Comparison of ENCODE assay signal across 18 cellular contexts in the genomic region with DNA sequence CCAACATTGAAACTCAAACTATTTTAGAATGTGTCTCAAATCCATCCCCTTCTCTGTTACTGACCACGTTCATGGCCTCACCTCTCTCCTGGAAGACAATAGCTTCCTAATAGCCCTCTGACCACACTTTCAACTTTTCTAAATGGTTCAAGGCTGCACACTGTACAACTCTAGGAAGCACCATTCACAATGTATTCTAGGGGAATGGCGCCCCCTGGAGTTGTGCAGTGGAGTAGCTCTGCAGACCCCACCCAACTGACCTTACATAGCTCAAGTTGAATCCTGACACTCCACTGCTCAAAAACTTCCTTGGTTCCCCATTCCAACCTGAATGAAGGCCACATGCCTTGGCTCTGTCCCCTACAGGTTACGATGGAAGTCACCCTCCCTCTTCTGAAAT.
A peak's percentile ranks its signal among the peaks of the same experiment; 100 is the strongest.
DNase-seq lines count a peak whose midpoint lies in the region; ATAC-seq and TF ChIP-seq lines count a peak whose summit lies in the region.
"Had no signal": no experiment of that assay in that cellular context is flagged by ENCODE, and none has a peak within 500 bp of the region (broad histone marks: within the 10 kb centered on the region; RNA-seq: fewer than 3 reads in every experiment).

No MANE protein-coding gene starts in this region.

- H3K9me3 ChIP-seq in cardiac muscle cell (ENCODE audit: low read depth) (no peaks in the 10 kb centered on the region), PC-3 (ENCODE audit: low read length) (no peaks in the 10 kb centered on the region)
- H3K9me3 ChIP-seq: ovary, tibial nerve had no signal

- H3K9me2 ChIP-seq in PC-3 (replicated peaks; ENCODE audit: low read length): no peaks in the 10 kb centered on the region

- H2AFZ ChIP-seq in PC-3 (ENCODE audit: low read length): no peak overlapping the region

- H3K79me2 ChIP-seq in PC-3 (ENCODE audit: low read length): no peaks in the 10 kb centered on the region

- peaks cover 0 to 2% of the 10 kb centered on the region in 2 donors for H3K27me3 Mint-ChIP-seq in natural killer cell (ENCODE audit: low read depth in 2 of 2)

- no peaks in the 10 kb centered on the region for H3K4me1 Mint-ChIP-seq in natural killer cell

- DNase-seq in cardiac muscle cell (ENCODE audit: low read depth in 1 of 2, low spot score in 1 of 2) (no peak), Right ventricle myocardium superior (no peak), PC-3 (no peak), fibroblast of pulmonary artery (ENCODE audit: low read depth) (no peak), NCI-H187 (lab: John Stamatoyannopoulos, UW) (no peak), natural killer cell (no peak)
- DNase-seq: activated CD4-positive, CD25-positive, alpha-beta regulatory T cell; activated effector memory CD4-positive, alpha-beta T cell treated with anti-CD3 and anti-CD28 coated beads, Interleukin-2, amount 50 U/mL, for 16 hours; amygdala; GOT3; hippocampal formation; NCI-H774; ovary had no signal

- H3K9me3 Mint-ChIP-seq in natural killer cell: peaks cover 2 to 7% of the 10 kb centered on the region in 2 donors
- H3K9me3 Mint-ChIP-seq: T-helper 1 cell treated with Interleukin-12 subunit alpha and Interleukin-12 subunit beta and Interleukin-4 antibody, amounts not matched to agents 30 μg/mL and 1 μg/mL, for 36 hours had no signal

- H3K4me1 ChIP-seq in cardiac muscle cell (ENCODE audit: low read depth) (no peaks in the 10 kb centered on the region), PC-3 (ENCODE audit: insufficient read depth, low read length) (no peaks in the 10 kb centered on the region)
- H3K4me1 ChIP-seq: tibial nerve had no signal

- no TSS peak for BruUV-seq in PC-3 (replicated peaks; lab: Mats Ljungman, UMichigan)

- H3K27me3 ChIP-seq in cardiac muscle cell (no peaks in the 10 kb centered on the region), PC-3 (ENCODE audit: low read length) (peaks cover 18% of the 10 kb centered on the region; the same call in 1 of the 2 replicates)
- H3K27me3 ChIP-seq: ovary, tibial nerve had no signal

- H3K27ac ChIP-seq in cardiac muscle cell (no peak overlapping the region), PC-3 (ENCODE audit: low read length) (no peak overlapping the region)
- H3K27ac ChIP-seq: ovary, tibial nerve had no signal

- no peaks in the 10 kb centered on the region for H3K36me3 Mint-ChIP-seq in natural killer cell

- H3K4me3 ChIP-seq in cardiac muscle cell: no peak overlapping the region
- no peak overlapping the region for H3K4me3 ChIP-seq in PC-3 (ENCODE audit: low read length)
- no peak overlapping the region for H3K4me3 ChIP-seq in fibroblast of pulmonary artery (replicated peaks; ENCODE audit: low read depth, low read length)
- H3K4me3 ChIP-seq: ovary, tibial nerve had no signal

- no peak overlapping the region for H3K27ac Mint-ChIP-seq in natural killer cell
- H3K27ac Mint-ChIP-seq: T-helper 1 cell treated with Interleukin-12 subunit alpha and Interleukin-12 subunit beta and Interleukin-4 antibody, amounts not matched to agents 30 μg/mL and 1 μg/mL, for 36 hours had no signal

- H3K36me3 ChIP-seq in cardiac muscle cell (no peaks in the 10 kb centered on the region), PC-3 (ENCODE audit: low read depth, low read length) (no peaks in the 10 kb centered on the region)
- H3K36me3 ChIP-seq: ovary had no signal

- no peaks in the 10 kb centered on the region for H3F3A ChIP-seq in PC-3 (ENCODE audit: low read length, unreplicated experiment)

- intact Hi-C loops in Right ventricle myocardium superior (cut with DNase I) (no loop called here), PC-3 (cut with micrococcal nuclease) (no loop called here), natural killer cell (cut with micrococcal nuclease) (no loop called here)

- CTCF ChIA-PET in PC-3 (lab: Charles Lee): interaction anchor here (0.6 kb wide), 1 partner anchor 96 kb away, joined by 3 read pairs; no protein-coding TSS in a partner anchor

- H3K4me3 Mint-ChIP-seq in natural killer cell: no peak overlapping the region
- H3K4me3 Mint-ChIP-seq: T-helper 1 cell treated with Interleukin-12 subunit alpha and Interleukin-12 subunit beta and Interleukin-4 antibody, amounts not matched to agents 30 μg/mL and 1 μg/mL, for 36 hours had no signal

- no peak overlapping the region for H3K9ac ChIP-seq in PC-3 (ENCODE audit: low read length)

- H3K4me2 ChIP-seq in PC-3 (ENCODE audit: low read length): no peak overlapping the region

- POLR2A ChIA-PET in PC-3 (lab: Charles Lee; ENCODE audit: unreplicated experiment): no interaction called here

- no peaks in the 10 kb centered on the region for H4K20me1 ChIP-seq in PC-3 (ENCODE audit: low read length)

- ATAC-seq in Right ventricle myocardium superior (ENCODE audit: poor library complexity) (no peak), PC-3 (no peak), HG02678 (IDR thresholded peaks at IDR 0.05; ENCODE audit: unreplicated experiment) (no peak), GM21381 (IDR thresholded peaks at IDR 0.05; ENCODE audit: unreplicated experiment) (no peak), natural killer cell (no peak)
- ATAC-seq: esophagus mucosa had no signal

- TF ChIP-seq CTCF in cardiac muscle cell (IDR thresholded peaks at IDR 0.05; ENCODE audit: low read depth, low read length) (peak; percentile 16), PC-3 (conservative IDR thresholded peaks at IDR 0.05; ENCODE audit: low read depth, low read length) (peak; percentile 48), fibroblast of pulmonary artery (IDR thresholded peaks at IDR 0.05; ENCODE audit: low read length, missing control alignments) (peak; percentile 17), natural killer cell (IDR thresholded peaks at IDR 0.05) (no peak)
